ENCODE assay signal across 8 cellular contexts in genomic region chr19:18282021-18282787, GRCh38. TPM values are rescaled to one million over a fixed set of nuclear protein-coding genes. Genes with fewer than 3 reads are reported as not detected.
DNase-seq lines count a peak whose midpoint lies in the region; ATAC-seq and TF ChIP-seq lines count a peak whose summit lies in the region.

No MANE protein-coding gene starts in this region.

- H3K4me3 Mint-ChIP-seq in activated T-helper 17 cell treated with anti-CD3 and anti-CD28 coated beads, Interleukin-2, amount 50 U/mL, for 72 hours = peak overlapping the region; percentile 78

- H3K4me1 ChIP-seq in heart left ventricle = peaks cover 10 to 46% (median 36%) of the 10 kb centered on the region in 12 donors

- peak in 1 of 2 donors; percentile 34 for TF ChIP-seq POLR2A in heart left ventricle (IDR thresholded peaks at IDR 0.05)

- H3K4me3 ChIP-seq in heart left ventricle = peak overlapping the region; percentile 36 to 100 (median 62)

- peak; percentile 4 for ATAC-seq in activated T-helper 17 cell treated with anti-CD3 and anti-CD28 coated beads, Interleukin-2, amount 50 U/mL, for 72 hours (replicated peaks)
- ATAC-seq in heart left ventricle = peak; percentile 3 to 73 (median 6)

- DNase-seq in SKM-1 treated with dmso at 0.1 percent for 144 hours (lab: John Stamatoyannopoulos, UW; ENCODE audit: unreplicated experiment) (peak; percentile 69), SKM-1 (lab: John Stamatoyannopoulos, UW; ENCODE audit: unreplicated experiment) (no peak), LHCN-M2 (ENCODE audit: low read depth) (peak; percentile 67), heart left ventricle (peak in 1 of 5 donors; percentile 78), renal cortical epithelial cell (ENCODE audit: low read depth) (peak; percentile 49), cerebellar nuclear complex (lab: John Stamatoyannopoulos, UW) (no peak)
- DNase-seq in effector CD4-positive, alpha-beta T cell = no peak

- H3K9me3 ChIP-seq in heart left ventricle = no peaks in the 10 kb centered on the region

- H3K27me3 ChIP-seq in heart left ventricle = no peaks in the 10 kb centered on the region

- peak in 5 of 12 donors; percentile 15 to 48 (median 34) for TF ChIP-seq CTCF in heart left ventricle (IDR thresholded peaks at IDR 0.05)

- intact Hi-C loops in heart left ventricle (cut with DNase I) = loop anchor here in 3 of 10 donors (1.0 to 10.0 kb wide), 3 partner anchors 9 to 133 kb away; partner anchors contain the start of gene SSBP4 (in 1 of the 3)

- H3K27me3 Mint-ChIP-seq in activated T-helper 17 cell treated with anti-CD3 and anti-CD28 coated beads, Interleukin-2, amount 50 U/mL, for 72 hours = no peaks in the 10 kb centered on the region

- H3K36me3 ChIP-seq in heart left ventricle = peaks cover 3 to 21% (median 13%) of the 10 kb centered on the region in 9 donors

- peaks cover 52% of the 10 kb centered on the region for H3K36me3 Mint-ChIP-seq in activated T-helper 17 cell treated with anti-CD3 and anti-CD28 coated beads, Interleukin-2, amount 50 U/mL, for 72 hours (ENCODE audit: low read depth)

- peak overlapping the region; percentile 99 to 100 (median 99) for H3K27ac ChIP-seq in heart left ventricle

- H3K4me1 Mint-ChIP-seq in activated T-helper 17 cell treated with anti-CD3 and anti-CD28 coated beads, Interleukin-2, amount 50 U/mL, for 72 hours = peaks cover 39% of the 10 kb centered on the region

- H3K9me3 Mint-ChIP-seq in activated T-helper 17 cell treated with anti-CD3 and anti-CD28 coated beads, Interleukin-2, amount 50 U/mL, for 72 hours = no peaks in the 10 kb centered on the region

- 0 to 2% (median 1%) methylated on average over 10 to 27 of the region's 27 CpGs for WGBS in heart left ventricle, 4 donors

- H3K27ac Mint-ChIP-seq in activated T-helper 17 cell treated with anti-CD3 and anti-CD28 coated beads, Interleukin-2, amount 50 U/mL, for 72 hours = peak overlapping the region; percentile 100

RNA-seq across cellular contexts. Expression of gene JUND, which starts 0.8 kb away (rescaled TPM):
- total RNA-seq in LHCN-M2 (2014; rRNA removed) = 47.3 and 60.9 TPM in 2 replicates
- 40.9 TPM for polyA plus RNA-seq in LHCN-M2 (2012)
- total RNA-seq in activated T-helper 17 cell treated with anti-CD3 and anti-CD28 coated beads, Interleukin-2, amount 50 U/mL, for 72 hours = 100 to 1,000 TPM; 177 to 324 TPM
- 100 to 1,000 TPM in 7 of 9 donors, 10 to 100 TPM in 2; 80.2 to 352 (median 137) TPM for total RNA-seq in heart left ventricle
- polyA plus RNA-seq in heart left ventricle = 100 to 1,000 TPM; 114 to 236 TPM
- 140 and 234 TPM in 2 replicates for total RNA-seq in renal cortical epithelial cell

RNA-seq across cellular contexts. Expression of gene IQCN, which starts 8.0 kb away (rescaled TPM):
- total RNA-seq in LHCN-M2 (2014; rRNA removed) (0.06 and 0.13 TPM in 2 replicates), heart left ventricle (1 to 10 TPM in 4 of 9 donors, under 1 TPM in 5; 0.24 to 2.4 (median 0.75) TPM), renal cortical epithelial cell (0.50 TPM in 1 of 2 replicates, not detected in the other)
- 0.27 TPM for polyA plus RNA-seq in LHCN-M2 (2012)
- total RNA-seq in activated T-helper 17 cell treated with anti-CD3 and anti-CD28 coated beads, Interleukin-2, amount 50 U/mL, for 72 hours = 1 to 10 TPM; 1.1 to 1.3 TPM
- 1 to 10 TPM in 1 of 2 donors, under 1 TPM in 1; 0.28 to 2.8 TPM for polyA plus RNA-seq in heart left ventricle

RNA-seq across cellular contexts. Expression of gene LSM4, which starts 40.7 kb away (rescaled TPM):
- 376 and 434 TPM in 2 replicates for total RNA-seq in LHCN-M2 (2014; rRNA removed)
- 268 TPM for polyA plus RNA-seq in LHCN-M2 (2012)
- 100 to 1,000 TPM; 176 to 252 TPM for total RNA-seq in activated T-helper 17 cell treated with anti-CD3 and anti-CD28 coated beads, Interleukin-2, amount 50 U/mL, for 72 hours
- total RNA-seq in heart left ventricle = 100 to 1,000 TPM in 5 of 9 donors, 10 to 100 TPM in 4; 65.8 to 167 (median 101) TPM
- 100 to 1,000 TPM; 127 to 171 TPM for polyA plus RNA-seq in heart left ventricle
- total RNA-seq in renal cortical epithelial cell = 115 and 223 TPM in 2 replicates

RNA-seq across cellular contexts. Expression of gene PDE4C, which starts 56.0 kb away (rescaled TPM):
- total RNA-seq in LHCN-M2 (2014; rRNA removed) (0.17 and 0.26 TPM in 2 replicates), heart left ventricle (1 to 10 TPM in 5 of 9 donors, under 1 TPM in 3, not detected in 1; 0.16 to 3.6 (median 1.1) TPM), renal cortical epithelial cell (under 0.01 and 0.20 TPM in 2 replicates)
- 0.21 TPM for polyA plus RNA-seq in LHCN-M2 (2012)
- 1 to 10 TPM in 1 of 2 donors, under 1 TPM in 1; 0.95 to 1.4 TPM for total RNA-seq in activated T-helper 17 cell treated with anti-CD3 and anti-CD28 coated beads, Interleukin-2, amount 50 U/mL, for 72 hours
- polyA plus RNA-seq in heart left ventricle = 1 to 10 TPM in 1 of 2 donors, under 1 TPM in 1; 0.82 to 4.6 TPM

RNA-seq across cellular contexts. Expression of gene PGPEP1, which starts 58.2 kb away (rescaled TPM):
- 8.0 and 11.0 TPM in 2 replicates for total RNA-seq in LHCN-M2 (2014; rRNA removed)
- 13.1 TPM for polyA plus RNA-seq in LHCN-M2 (2012)
- 10 to 100 TPM; 38.9 to 46.0 TPM for total RNA-seq in activated T-helper 17 cell treated with anti-CD3 and anti-CD28 coated beads, Interleukin-2, amount 50 U/mL, for 72 hours
- 10 to 100 TPM; 22.5 to 58.6 (median 44.6) TPM for total RNA-seq in heart left ventricle
- polyA plus RNA-seq in heart left ventricle = 10 to 100 TPM; 26.7 to 31.8 TPM
- total RNA-seq in renal cortical epithelial cell = 24.0 and 33.2 TPM in 2 replicates

Comparison
In these comparisons a context has a peak if more than half of its experiments do, and no peak if none do; other contexts are left out.
1. DNase-seq: peak in SKM-1 treated with dmso at 0.1 percent for 144 hours (single experiment), LHCN-M2 (single experiment) and renal cortical epithelial cell (single experiment); none in SKM-1 (single experiment), cerebellar nuclear complex (0 of 2) and effector CD4-positive, alpha-beta T cell (single experiment).